21 cellular contexts compared by ENCODE assay signal in genomic region chr4:51851937-51852290, GRCh38.
"Had no signal": no experiment of that assay in that cellular context is flagged by ENCODE, and none has a peak within 500 bp of the region (broad histone marks: within the 10 kb centered on the region; RNA-seq: fewer than 3 reads in every experiment).

No MANE protein-coding gene starts in this region.

- DNase-seq: activated B cell treated with CpG ODN at 0.5 μM for 24 hours; activated CD4-positive, alpha-beta memory T cell treated with anti-CD3 and anti-CD28 coated beads, Interleukin-2, amount 10 ng/mL, durations not matched to agents 7 days and 5 days; activated CD4-positive, alpha-beta T cell treated with anti-CD3 and anti-CD28 coated beads for 4 hours; activated CD8-positive, alpha-beta memory T cell treated with anti-CD3 and anti-CD28 coated beads, Interleukin-2, amount 10 ng/mL, durations not matched to agents 7 days and 5 days; activated naive CD4-positive, alpha-beta T cell treated with anti-CD3 and anti-CD28 coated beads for 36 hours; aorta; brain microvascular endothelial cell; colonic mucosa; esophagus squamous epithelium; right lobe of liver; small intestine; stimulated activated CD4-positive, alpha-beta T cell treated with anti-CD3 and anti-CD28 coated beads, Interleukin-4, amount 100 ng/mL, for 4 hours; T-helper 1 cell; T-helper 9 cell; upper lobe of left lung had no signal

- H3K27ac ChIP-seq: brain microvascular endothelial cell, colonic mucosa, esophagus squamous epithelium, SK-N-MC, upper lobe of left lung had no signal

- ATAC-seq: activated CD8-positive, alpha-beta memory T cell treated with anti-CD3 and anti-CD28 coated beads, Interleukin-2, amount 10 ng/mL, durations not matched to agents 7 days and 5 days; stimulated activated memory B cell treated with anti-CD40 and anti-IgM and Interleukin-4, amounts not matched to agents 10 μg/mL and 1 μg/mL and 100 μg/mL, for 72 hours had no signal

- H3K9me3 ChIP-seq: colonic mucosa, esophagus squamous epithelium, right lobe of liver, thoracic aorta, upper lobe of left lung had no signal

- H3K27me3 Mint-ChIP-seq: activated B cell treated with CpG ODN at 0.5 μM for 24 hours; activated CD4-positive, alpha-beta memory T cell treated with anti-CD3 and anti-CD28 coated beads, Interleukin-2, amount 10 ng/mL, durations not matched to agents 7 days and 5 days; activated CD8-positive, alpha-beta memory T cell treated with anti-CD3 and anti-CD28 coated beads, Interleukin-2, amount 10 ng/mL, durations not matched to agents 7 days and 5 days; central memory CD8-positive, alpha-beta T cell; stimulated activated memory B cell treated with anti-CD40 and anti-IgM and Interleukin-4, amounts not matched to agents 10 μg/mL and 1 μg/mL and 100 μg/mL, for 72 hours had no signal

- H3K4me3 Mint-ChIP-seq: activated B cell treated with CpG ODN at 0.5 μM for 24 hours; activated CD4-positive, alpha-beta memory T cell treated with anti-CD3 and anti-CD28 coated beads, Interleukin-2, amount 10 ng/mL, durations not matched to agents 7 days and 5 days; activated CD8-positive, alpha-beta memory T cell treated with anti-CD3 and anti-CD28 coated beads, Interleukin-2, amount 10 ng/mL, durations not matched to agents 7 days and 5 days; activated naive CD4-positive, alpha-beta T cell treated with anti-CD3 and anti-CD28 coated beads for 36 hours; central memory CD8-positive, alpha-beta T cell; stimulated activated memory B cell treated with anti-CD40 and anti-IgM and Interleukin-4, amounts not matched to agents 10 μg/mL and 1 μg/mL and 100 μg/mL, for 72 hours had no signal

- H3K4me3 ChIP-seq: colonic mucosa, esophagus squamous epithelium, hepatocyte, lung, SK-N-MC, thoracic aorta, upper lobe of left lung had no signal

- H3K9me3 Mint-ChIP-seq: activated B cell treated with CpG ODN at 0.5 μM for 24 hours; activated CD4-positive, alpha-beta memory T cell treated with anti-CD3 and anti-CD28 coated beads, Interleukin-2, amount 10 ng/mL, durations not matched to agents 7 days and 5 days; activated naive CD4-positive, alpha-beta T cell treated with anti-CD3 and anti-CD28 coated beads for 36 hours; central memory CD8-positive, alpha-beta T cell; stimulated activated memory B cell treated with anti-CD40 and anti-IgM and Interleukin-4, amounts not matched to agents 10 μg/mL and 1 μg/mL and 100 μg/mL, for 72 hours had no signal

- H3K27ac Mint-ChIP-seq: activated B cell treated with CpG ODN at 0.5 μM for 24 hours; activated CD4-positive, alpha-beta memory T cell treated with anti-CD3 and anti-CD28 coated beads, Interleukin-2, amount 10 ng/mL, durations not matched to agents 7 days and 5 days; activated CD8-positive, alpha-beta memory T cell treated with anti-CD3 and anti-CD28 coated beads, Interleukin-2, amount 10 ng/mL, durations not matched to agents 7 days and 5 days; activated naive CD4-positive, alpha-beta T cell treated with anti-CD3 and anti-CD28 coated beads for 36 hours had no signal

- H3K36me3 ChIP-seq: colonic mucosa, right lobe of liver, thoracic aorta had no signal

- H3K27me3 ChIP-seq: brain microvascular endothelial cell, colonic mucosa, esophagus squamous epithelium, hepatocyte, right lobe of liver, upper lobe of left lung had no signal
